In the genomic region with DNA sequence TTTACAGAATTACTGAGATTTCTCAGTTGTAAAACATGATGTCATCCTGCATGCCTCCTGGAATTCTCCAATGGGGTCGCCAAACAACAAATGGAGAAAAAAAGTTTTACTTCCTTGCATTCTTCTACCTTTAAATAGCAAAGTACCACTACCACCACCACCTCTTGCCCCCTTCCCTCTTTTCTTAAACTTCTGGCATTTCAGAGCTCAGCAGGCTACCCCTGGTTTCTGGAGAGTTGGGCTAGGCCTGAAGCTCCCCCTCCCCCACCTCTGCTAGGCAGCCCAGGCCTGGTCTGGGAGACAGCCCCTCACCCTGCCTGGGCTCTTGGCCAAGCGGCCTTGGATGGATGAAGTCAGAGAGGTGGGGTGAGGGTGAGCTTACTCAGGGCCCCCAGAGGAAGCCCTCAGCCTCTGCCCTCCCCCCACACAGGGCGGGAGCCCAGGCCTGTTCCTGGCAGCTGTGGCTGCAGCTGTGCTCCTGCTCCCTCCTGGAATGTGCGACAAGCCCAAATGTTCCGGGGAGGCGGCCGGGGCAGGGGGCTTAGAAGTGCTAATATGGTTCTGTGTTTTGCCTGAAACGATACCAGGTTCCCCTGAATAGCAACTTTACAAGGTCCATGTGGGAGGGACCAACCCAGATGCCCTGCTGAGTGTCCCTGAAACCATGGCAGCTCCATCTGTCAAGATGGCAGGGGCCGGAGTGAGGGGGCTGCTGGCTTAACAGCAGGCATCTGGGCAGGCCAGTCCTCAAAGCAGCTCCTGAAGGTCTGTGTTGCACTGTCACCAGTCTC, we compare ENCODE assay signal across 9 cellular contexts. TPM values are rescaled to one million over a fixed set of nuclear protein-coding genes. Genes with fewer than 3 reads are reported as not detected.
A peak's percentile ranks its signal among the peaks of the same experiment; 100 is the strongest.
DNase-seq lines count a peak whose midpoint lies in the region; ATAC-seq, FAIRE-seq and TF ChIP-seq lines count a peak whose summit lies in the region.
"Had no signal": no experiment of that assay in that cellular context is flagged by ENCODE, and none has a peak within 500 bp of the region (broad histone marks: within the 10 kb centered on the region; RNA-seq: fewer than 3 reads in every experiment).

No MANE protein-coding gene starts in this region.

- no peak for ATAC-seq in HG03442 (IDR thresholded peaks at IDR 0.05; ENCODE audit: unreplicated experiment)

- H3K4me1 ChIP-seq in colonic mucosa, result peaks cover 3% of the 10 kb centered on the region
- H3K4me1 ChIP-seq: parathyroid adenoma had no signal

- H3K27me3 ChIP-seq in colonic mucosa, result no peaks in the 10 kb centered on the region

- DNase-seq in HTR-8/SVneo (ENCODE audit: insufficient read length, low spot score), result no peak
- DNase-seq in colonic mucosa, result no peak
- peak; percentile 90 for DNase-seq in left kidney (ENCODE audit: low read depth, low spot score)
- DNase-seq in substantia nigra (lab: John Stamatoyannopoulos, UW), result peak in 40 of 49 donors; percentile 31 to 86 (median 60)
- DNase-seq in mesenteric fat pad (ENCODE audit: low spot score), result no peak
- no peak for DNase-seq in HPDE6-E6E7 (ENCODE audit: extremely low spot score)
- no peak for DNase-seq in activated CD4-positive, CD25-positive, alpha-beta regulatory T cell (lab: John Stamatoyannopoulos, UW)

- H3K27ac ChIP-seq in colonic mucosa (peak overlapping the region; percentile 60), substantia nigra (ENCODE audit: low read depth, low read length, poor library complexity, severe bottlenecking) (peak overlapping the region; percentile 80)
- H3K27ac ChIP-seq: parathyroid adenoma had no signal

- peak; percentile 20 for FAIRE-seq in HTR-8/SVneo (lab: Jason Lieb, UNC)

- H3K4me3 ChIP-seq in colonic mucosa, result no peak overlapping the region

- no peak overlapping the region for H3K9ac ChIP-seq in colonic mucosa (ENCODE audit: low read depth in 2 of 2, low read length in 2 of 2)
- H3K9ac ChIP-seq: parathyroid adenoma had no signal

- intact Hi-C loops in colonic mucosa (cut with DNase I), result no loop called here

- no peak for TF ChIP-seq CTCF in colonic mucosa (IDR thresholded peaks at IDR 0.05)

- no peaks in the 10 kb centered on the region for H3K36me3 ChIP-seq in colonic mucosa

- H3K9me3 ChIP-seq in colonic mucosa, result no peaks in the 10 kb centered on the region

RNA-seq across cellular contexts. Expression of gene CCIN, which starts 5.9 kb away (rescaled TPM):
- total RNA-seq in colonic mucosa, result under 1 TPM in 1 of 2 donors, not detected in 1; 0.32 TPM
- total RNA-seq in mesenteric fat pad, result 0.87 TPM

RNA-seq across cellular contexts. Expression of gene GLIPR2, which starts 26.7 kb away (rescaled TPM):
- 10 to 100 TPM; 33.1 to 44.9 TPM for total RNA-seq in colonic mucosa
- total RNA-seq in mesenteric fat pad, result 81.7 TPM

RNA-seq across cellular contexts. Expression of gene CLTA, which starts 27.5 kb away (rescaled TPM):
- 100 to 1,000 TPM; 210 to 312 TPM for total RNA-seq in colonic mucosa
- total RNA-seq in mesenteric fat pad, result 190 TPM

Comparison
In these comparisons a context has a peak if more than half of its experiments do, and no peak if none do; other contexts are left out.
1. DNase-seq: peak in left kidney (single experiment) and substantia nigra (40 of 49); none in HTR-8/SVneo (single experiment), colonic mucosa (single experiment), mesenteric fat pad (single experiment), HPDE6-E6E7 (single experiment) and activated CD4-positive, CD25-positive, alpha-beta regulatory T cell (0 of 4).